ENCODE assay signal across 14 cellular contexts in the genomic region with DNA sequence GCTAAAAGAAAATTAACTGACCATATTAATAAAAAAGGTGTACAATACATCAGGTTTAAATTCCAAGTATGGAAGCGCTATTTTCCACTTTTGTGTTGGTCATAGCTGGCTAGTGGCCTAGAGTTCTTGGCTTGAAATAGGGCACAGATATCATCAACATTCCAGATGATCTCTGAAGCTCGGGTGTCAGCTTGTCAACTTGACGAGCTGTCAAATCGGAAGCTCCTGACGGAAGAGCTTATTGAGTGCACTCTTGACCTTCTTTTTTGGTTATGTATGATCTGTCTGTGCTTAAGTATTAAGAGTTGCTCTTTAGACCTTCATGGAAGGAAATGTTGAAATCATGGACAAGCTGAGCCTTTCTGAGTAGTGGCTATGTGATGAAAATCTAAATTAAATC.
"Had no signal": no experiment of that assay in that cellular context is flagged by ENCODE, and none has a peak within 500 bp of the region (broad histone marks: within the 10 kb centered on the region; RNA-seq: fewer than 3 reads in every experiment).

No MANE protein-coding gene starts in this region.

- H3K27me3 ChIP-seq: esophagus squamous epithelium, upper lobe of right lung had no signal

- H3K27ac ChIP-seq: esophagus squamous epithelium, thoracic aorta, upper lobe of right lung had no signal

- H3K36me3 ChIP-seq: esophagus squamous epithelium, thoracic aorta, upper lobe of right lung had no signal

- H3K9me3 ChIP-seq: esophagus squamous epithelium, thoracic aorta, upper lobe of right lung had no signal

- H3K4me1 ChIP-seq: esophagus squamous epithelium, upper lobe of right lung had no signal

- ATAC-seq: activated CD4-positive, alpha-beta T cell treated with anti-CD3 and anti-CD28 coated beads for 36 hours; T-helper 17 cell; upper lobe of right lung had no signal

- H3K4me3 ChIP-seq: esophagus squamous epithelium, thoracic aorta, upper lobe of right lung had no signal

- DNase-seq: activated CD4-positive, alpha-beta memory T cell treated with anti-CD3 and anti-CD28 coated beads, Interleukin-2, amount 10 ng/mL, durations not matched to agents 7 days and 5 days; activated CD4-positive, alpha-beta T cell treated with anti-CD3 and anti-CD28 coated beads for 36 hours; activated effector memory CD4-positive, alpha-beta T cell treated with Interleukin-2 at 50 U/mL for 16 hours; activated naive CD4-positive, alpha-beta T cell treated with anti-CD3 and anti-CD28 coated beads, Interleukin-2, amount 50 U/mL, for 16 hours; activated T-cell treated with anti-CD3 and anti-CD28 coated beads, Interleukin-2, amount 50 U/mL, for 24 hours; esophagus squamous epithelium; hippocampal formation; mesendoderm; nephron progenitor cell; stimulated activated CD4-positive, alpha-beta T cell treated with anti-CD3 and anti-CD28 coated beads, Interleukin-12 subunit alpha, Interleukin-12 subunit beta, amount 100 ng/mL, for 4 hours; stimulated activated CD4-positive, alpha-beta T cell treated with anti-CD3 and anti-CD28 coated beads, Interleukin-2, amount 100 ng/mL, for 24 hours; T-helper 17 cell; upper lobe of right lung had no signal
